In the genomic region with DNA sequence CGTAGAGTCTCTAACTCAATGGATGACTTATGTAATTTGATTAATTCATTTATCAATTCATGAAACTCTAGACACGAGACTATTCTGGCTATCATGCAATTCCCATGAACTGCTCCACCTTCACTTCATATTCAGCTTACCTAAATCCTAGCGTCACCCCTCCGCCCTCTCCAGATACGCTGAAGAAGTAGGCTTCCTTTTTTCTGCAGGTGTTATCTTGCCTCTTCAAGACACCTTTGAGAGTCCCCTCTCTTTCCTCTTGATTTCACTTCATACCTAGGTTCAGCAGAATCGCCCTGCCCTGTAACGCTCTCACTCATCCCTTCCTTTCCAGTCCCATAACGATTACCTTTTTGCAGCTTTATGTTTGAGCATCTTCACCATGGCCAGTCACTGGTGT, we compare ENCODE assay signal across 11 cellular contexts. TPM values are rescaled to one million over a fixed set of nuclear protein-coding genes. Genes with fewer than 3 reads are reported as not detected.
DNase-seq lines count a peak whose midpoint lies in the region; ATAC-seq and TF ChIP-seq lines count a peak whose summit lies in the region.
"Had no signal": no experiment of that assay in that cellular context is flagged by ENCODE, and none has a peak within 500 bp of the region (broad histone marks: within the 10 kb centered on the region; RNA-seq: fewer than 3 reads in every experiment).

No MANE protein-coding gene starts in this region.

- BruUV-seq in mammary epithelial cell (replicated peaks; lab: Mats Ljungman, UMichigan) (no TSS peak), MCF 10A (replicated peaks; lab: Mats Ljungman, UMichigan) (no TSS peak), OCI-LY7 (replicated peaks; lab: Mats Ljungman, UMichigan) (no TSS peak)

- POLR2A ChIA-PET in MCF 10A (lab: Yijun Ruan, JAX) = interaction anchor here (0.7 to 7.3 kb wide), 12 partner anchors 8 to 363 kb away, joined by 3 to 182 read pairs (median 18); partner anchors contain the start of genes APEX1, OSGEP, PARP2 and TEP1
- POLR2A ChIA-PET in OCI-LY7 (lab: Charles Lee) = interaction anchor here (0.6 to 2.5 kb wide), 5 partner anchors 11 to 293 kb away, joined by 3 to 9 read pairs (median 6); no protein-coding TSS in a partner anchor

- ATAC-seq in GM21723 (IDR thresholded peaks at IDR 0.05; ENCODE audit: unreplicated experiment) (no peak), GM19397 (IDR thresholded peaks at IDR 0.05; ENCODE audit: unreplicated experiment) (no peak)

- H3K27me3 ChIP-seq in mammary epithelial cell (ENCODE audit: insufficient read depth, low read length) (no peaks in the 10 kb centered on the region), stomach smooth muscle (ENCODE audit: control insufficient read depth in 1 of 2, insufficient read depth in 2 of 2, low read length in 2 of 2) (no peaks in the 10 kb centered on the region)
- H3K27me3 ChIP-seq: ovary had no signal

- H2AFZ ChIP-seq in mammary epithelial cell (ENCODE audit: low read depth, low read length) = peak overlapping the region; percentile 91
- H2AFZ ChIP-seq in OCI-LY7 (ENCODE audit: low read length) = no peak overlapping the region

- H3K4me2 ChIP-seq in mammary epithelial cell (ENCODE audit: insufficient read depth, low read depth, low read length) = peak overlapping the region; percentile 89
- peak overlapping the region; percentile 94 for H3K4me2 ChIP-seq in OCI-LY7 (ENCODE audit: low read length)

- TF ChIP-seq CTCF in mammary epithelial cell (conservative IDR thresholded peaks at IDR 0.05 in 1 of 2, IDR thresholded peaks at IDR 0.05 in 1 of 2; ENCODE audit: extremely low read depth in 1 of 2, insufficient read depth in 1 of 2, low read depth in 1 of 2, low read length in 2 of 2) (no peak), MCF 10A (IDR thresholded peaks at IDR 0.05; ENCODE audit: unreplicated experiment) (no peak), OCI-LY7 (conservative IDR thresholded peaks at IDR 0.05; ENCODE audit: low read length) (no peak)

- H3K9me3 ChIP-seq in mammary epithelial cell (replicated peaks; ENCODE audit: insufficient read depth, low read length) (no peaks in the 10 kb centered on the region), OCI-LY7 (ENCODE audit: low read length) (no peaks in the 10 kb centered on the region), stomach smooth muscle (ENCODE audit: control insufficient read depth in 2 of 2, low read length in 2 of 2) (no peaks in the 10 kb centered on the region)
- H3K9me3 ChIP-seq: ovary had no signal

- intact Hi-C loops in mammary epithelial cell (cut with micrococcal nuclease) = loop anchor here (5.0 kb wide), 1 partner anchor 268 kb away; the partner anchor contains the start of gene TEP1
- intact Hi-C loops in MCF 10A (cut with micrococcal nuclease) = loop anchor here (5.0 kb wide), 1 partner anchor 422 kb away; the partner anchor contains the start of gene TMEM253
- intact Hi-C loops in OCI-LY7 (cut with micrococcal nuclease; ENCODE audit: unreplicated experiment) = loop anchor here (5.0 to 10.0 kb wide), 4 partner anchors 218 to 424 kb away; partner anchors contain the start of genes PIP4P1 and TMEM253

- H3K27me3 Mint-ChIP-seq in MCF 10A (ENCODE audit: insufficient read depth, unreplicated experiment) = no peaks in the 10 kb centered on the region

- DNase-seq in mammary epithelial cell (no peak), MCF 10A (ENCODE audit: unreplicated experiment) (no peak), OCI-LY7 (ENCODE audit: low spot score) (no peak), HCEC 1CT (no peak)

- H3K36me3 ChIP-seq in mammary epithelial cell (ENCODE audit: insufficient read depth, low read length) = no peaks in the 10 kb centered on the region
- H3K36me3 ChIP-seq in OCI-LY7 (ENCODE audit: insufficient read depth, low read length) = no peaks in the 10 kb centered on the region
- H3K36me3 ChIP-seq in stomach smooth muscle (ENCODE audit: control insufficient read depth in 2 of 2, insufficient read depth in 2 of 2, low read length in 2 of 2) = no peaks in the 10 kb centered on the region
- H3K36me3 ChIP-seq: ovary had no signal

- peaks cover 11% of the 10 kb centered on the region for H3K36me3 Mint-ChIP-seq in MCF 10A (ENCODE audit: insufficient read depth, unreplicated experiment)

- H3K4me1 ChIP-seq in mammary epithelial cell (ENCODE audit: insufficient read depth, low read length) = peaks cover 20% of the 10 kb centered on the region
- peaks cover 42% of the 10 kb centered on the region for H3K4me1 ChIP-seq in OCI-LY7 (ENCODE audit: insufficient read depth, low read length, poor library complexity, severe bottlenecking)
- peaks cover 34% of the 10 kb centered on the region for H3K4me1 ChIP-seq in stomach smooth muscle (ENCODE audit: control insufficient read depth, insufficient read depth, low read length)

- peaks cover 20% of the 10 kb centered on the region for H3K4me1 Mint-ChIP-seq in MCF 10A (ENCODE audit: insufficient read depth, unreplicated experiment)

- no peak overlapping the region for H3K9ac ChIP-seq in mammary epithelial cell (ENCODE audit: insufficient read depth, low read length)
- H3K9ac ChIP-seq in stomach smooth muscle (ENCODE audit: low read length in 2 of 2) = no peak overlapping the region

- CTCF ChIA-PET in mammary epithelial cell (lab: Charles Lee; ENCODE audit: low non-redundant PET) = no interaction called here
- CTCF ChIA-PET in MCF 10A (lab: Yijun Ruan, JAX) = interaction anchor here (0.9 to 10.2 kb wide), 14 partner anchors 8 to 353 kb away, joined by 3 to 89 read pairs (median 6); no protein-coding TSS in a partner anchor
- CTCF ChIA-PET in OCI-LY7 (lab: Charles Lee; ENCODE audit: unreplicated experiment) = no interaction called here

- H3K9me2 ChIP-seq in OCI-LY7 (ENCODE audit: insufficient read depth, low read length) = no peaks in the 10 kb centered on the region

- WGBS in mammary epithelial cell (ENCODE audit: low coverage, missing lambda C conversion rate) = 81% methylated on average over 8 of the region's 8 CpGs

- no peak overlapping the region for H3K4me3 Mint-ChIP-seq in MCF 10A (ENCODE audit: unreplicated experiment)
- H3K4me3 Mint-ChIP-seq: T-helper 2 cell treated with Interferon-gamma antibody and Interleukin-4, amounts not matched to agents 5 μg/mL and 100 μg/mL, for 36 hours had no signal

- H3K79me2 ChIP-seq in mammary epithelial cell (ENCODE audit: insufficient read depth, low read length) (no peaks in the 10 kb centered on the region), OCI-LY7 (ENCODE audit: insufficient read depth, low read depth, low read length) (no peaks in the 10 kb centered on the region)

- no peak overlapping the region for H3K27ac ChIP-seq in mammary epithelial cell (ENCODE audit: insufficient read depth, low read depth, low read length)
- no peak overlapping the region for H3K27ac ChIP-seq in OCI-LY7 (ENCODE audit: low read depth, low read length, poor library complexity, severe bottlenecking)
- peak overlapping the region; percentile 100 for H3K27ac ChIP-seq in stomach smooth muscle (ENCODE audit: low read length)

- no peaks in the 10 kb centered on the region for H3K9me3 Mint-ChIP-seq in MCF 10A (ENCODE audit: unreplicated experiment)
- H3K9me3 Mint-ChIP-seq: T-helper 2 cell treated with Interferon-gamma antibody and Interleukin-4, amounts not matched to agents 5 μg/mL and 100 μg/mL, for 36 hours had no signal

- dilution Hi-C loops in mammary epithelial cell (cut with HindIII; ENCODE audit: low sequenced_read_pairs) = loop anchor here (10.0 kb wide), 1 partner anchor 226 kb away; the partner anchor contains the start of genes APEX1 and OSGEP

- in situ Hi-C loops in mammary epithelial cell (cut with MboI; ENCODE audit: low sequenced_read_pairs in 2 of 2) = loop anchor here in 1 of 2 donors (5.0 to 25.0 kb wide), 3 partner anchors 68 to 407 kb away; partner anchors contain the start of genes CCNB1IP1, PARP2 and ZNF219

- no peaks in the 10 kb centered on the region for H4K20me1 ChIP-seq in mammary epithelial cell (ENCODE audit: insufficient read depth, low read length)
- H4K20me1 ChIP-seq in OCI-LY7 (ENCODE audit: insufficient read depth, low read length) = peaks cover 6% of the 10 kb centered on the region; the same call in 1 of the 2 replicates

- H3K4me3 ChIP-seq in mammary epithelial cell (replicated peaks in 1 of 3; ENCODE audit: insufficient read depth in 1 of 3, low read depth in 2 of 3, low read length in 3 of 3) = peak overlapping the region in 2 of 3 experiments; percentile 55 to 58
- H3K4me3 ChIP-seq in OCI-LY7 (ENCODE audit: low read depth, low read length, poor library complexity, severe bottlenecking) = peak overlapping the region; percentile 74
- peak overlapping the region; percentile 96 for H3K4me3 ChIP-seq in iPS-11a (ENCODE audit: low read depth, low read length)
- peak overlapping the region in 1 of 2 donors; percentile 98 for H3K4me3 ChIP-seq in stomach smooth muscle (ENCODE audit: low read length in 2 of 2)

- H3K27ac Mint-ChIP-seq in MCF 10A (ENCODE audit: low read depth, unreplicated experiment) = no peak overlapping the region
- H3K27ac Mint-ChIP-seq: T-helper 2 cell treated with Interferon-gamma antibody and Interleukin-4, amounts not matched to agents 5 μg/mL and 100 μg/mL, for 36 hours had no signal

RNA-seq across cellular contexts. Expression of gene RNASE4, which starts 4.0 kb away (rescaled TPM):
- total RNA-seq in mammary epithelial cell (10 to 100 TPM in 1 of 2 donors, 1 to 10 TPM in 1; 2.7 to 10.3 TPM), MCF 10A (2022) (1.2 and 2.4 TPM in 2 replicates), OCI-LY7 (2022) (not detected in 2 replicates)
- 8.5 TPM for polyA plus RNA-seq in mammary epithelial cell
- polyA minus RNA-seq in mammary epithelial cell = not detected
- not detected in 2 replicates for total RNA-seq in OCI-LY7 (2014; rRNA removed; shearing (Covaris generic))

RNA-seq across cellular contexts. Expression of gene ANG, which starts 8.2 kb away (rescaled TPM):
- 1 to 10 TPM; 2.5 to 3.7 TPM for total RNA-seq in mammary epithelial cell
- polyA plus RNA-seq in mammary epithelial cell = 4.1 TPM
- not detected for polyA minus RNA-seq in mammary epithelial cell
- total RNA-seq in MCF 10A (2022) = 1.7 and 3.6 TPM in 2 replicates
- not detected in 2 replicates for total RNA-seq in OCI-LY7 (2014; rRNA removed; shearing (Covaris generic))
- not detected in 2 replicates for total RNA-seq in OCI-LY7 (2022)

RNA-seq across cellular contexts. Expression of gene OR6S1, which starts 38.9 kb away (rescaled TPM):
- not detected for total RNA-seq in mammary epithelial cell
- polyA plus RNA-seq in mammary epithelial cell = not detected
- polyA minus RNA-seq in mammary epithelial cell = not detected
- not detected in 2 replicates for total RNA-seq in MCF 10A (2022)
- total RNA-seq in OCI-LY7 (2014; rRNA removed; shearing (Covaris generic)) = not detected in 2 replicates
- total RNA-seq in OCI-LY7 (2022) = not detected in 2 replicates
- total RNA-seq: ovary, urinary bladder had no signal
- polyA plus RNA-seq: ovary, urinary bladder had no signal
